1 cellular context compared by ENCODE assay signal in genomic region chr3:139552632-139553335, GRCh38.
TF ChIP-seq lines count a peak whose summit lies in the region.

No MANE protein-coding gene starts in this region.

TF ChIP-seq in GM23338, 12 proteins besides CTCF, POLR2A, EP300 and RAD21:
- TF ChIP-seq REST (IDR thresholded peaks at IDR 0.05; ENCODE audit: unreplicated experiment) (no peak), ETS1 (IDR thresholded peaks at IDR 0.05) (no peak)
